Comparison of ENCODE assay signal across 1 cellular context in the genomic region with DNA sequence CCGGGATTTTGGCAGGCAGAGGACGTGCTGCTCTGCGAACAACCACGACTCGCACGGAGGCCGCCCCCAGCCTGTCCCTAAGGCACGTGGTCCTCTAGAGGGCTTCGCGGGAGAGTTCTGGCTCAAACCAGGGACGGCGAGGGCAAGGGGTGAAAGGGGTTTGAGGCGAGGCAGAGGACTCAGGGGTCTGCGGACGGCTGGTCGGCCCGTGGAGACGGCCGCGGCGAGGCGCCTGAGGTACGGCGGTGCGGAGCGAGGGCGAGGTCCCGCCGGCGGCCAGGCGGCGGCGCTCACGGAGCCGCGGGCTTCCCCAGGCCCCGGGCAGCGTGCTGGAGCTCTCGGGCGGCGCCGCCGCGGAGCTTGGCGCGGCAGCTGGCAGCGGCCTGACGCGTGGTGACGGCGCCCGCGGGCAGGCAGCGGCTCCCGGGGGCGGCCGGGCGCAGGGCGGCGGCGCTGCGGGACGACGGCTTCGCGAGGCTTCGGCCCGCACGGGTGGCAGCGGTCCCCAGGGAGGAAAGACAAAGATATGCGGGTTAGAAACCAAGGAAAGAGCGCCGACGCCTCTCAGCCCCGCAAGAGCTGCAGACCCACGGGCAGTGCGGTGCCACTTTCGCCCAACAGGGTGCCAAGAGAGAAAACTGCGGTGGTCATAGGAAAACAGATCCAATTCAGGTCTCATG.
A peak's percentile ranks its signal among the peaks of the same experiment; 100 is the strongest.
TF ChIP-seq lines count a peak whose summit lies in the region.

No MANE protein-coding gene starts in this region.

TF ChIP-seq in K562, 482 proteins besides CTCF, POLR2A, EP300 and RAD21 (continued from another document):
- TF ChIP-seq, protein P1, sequence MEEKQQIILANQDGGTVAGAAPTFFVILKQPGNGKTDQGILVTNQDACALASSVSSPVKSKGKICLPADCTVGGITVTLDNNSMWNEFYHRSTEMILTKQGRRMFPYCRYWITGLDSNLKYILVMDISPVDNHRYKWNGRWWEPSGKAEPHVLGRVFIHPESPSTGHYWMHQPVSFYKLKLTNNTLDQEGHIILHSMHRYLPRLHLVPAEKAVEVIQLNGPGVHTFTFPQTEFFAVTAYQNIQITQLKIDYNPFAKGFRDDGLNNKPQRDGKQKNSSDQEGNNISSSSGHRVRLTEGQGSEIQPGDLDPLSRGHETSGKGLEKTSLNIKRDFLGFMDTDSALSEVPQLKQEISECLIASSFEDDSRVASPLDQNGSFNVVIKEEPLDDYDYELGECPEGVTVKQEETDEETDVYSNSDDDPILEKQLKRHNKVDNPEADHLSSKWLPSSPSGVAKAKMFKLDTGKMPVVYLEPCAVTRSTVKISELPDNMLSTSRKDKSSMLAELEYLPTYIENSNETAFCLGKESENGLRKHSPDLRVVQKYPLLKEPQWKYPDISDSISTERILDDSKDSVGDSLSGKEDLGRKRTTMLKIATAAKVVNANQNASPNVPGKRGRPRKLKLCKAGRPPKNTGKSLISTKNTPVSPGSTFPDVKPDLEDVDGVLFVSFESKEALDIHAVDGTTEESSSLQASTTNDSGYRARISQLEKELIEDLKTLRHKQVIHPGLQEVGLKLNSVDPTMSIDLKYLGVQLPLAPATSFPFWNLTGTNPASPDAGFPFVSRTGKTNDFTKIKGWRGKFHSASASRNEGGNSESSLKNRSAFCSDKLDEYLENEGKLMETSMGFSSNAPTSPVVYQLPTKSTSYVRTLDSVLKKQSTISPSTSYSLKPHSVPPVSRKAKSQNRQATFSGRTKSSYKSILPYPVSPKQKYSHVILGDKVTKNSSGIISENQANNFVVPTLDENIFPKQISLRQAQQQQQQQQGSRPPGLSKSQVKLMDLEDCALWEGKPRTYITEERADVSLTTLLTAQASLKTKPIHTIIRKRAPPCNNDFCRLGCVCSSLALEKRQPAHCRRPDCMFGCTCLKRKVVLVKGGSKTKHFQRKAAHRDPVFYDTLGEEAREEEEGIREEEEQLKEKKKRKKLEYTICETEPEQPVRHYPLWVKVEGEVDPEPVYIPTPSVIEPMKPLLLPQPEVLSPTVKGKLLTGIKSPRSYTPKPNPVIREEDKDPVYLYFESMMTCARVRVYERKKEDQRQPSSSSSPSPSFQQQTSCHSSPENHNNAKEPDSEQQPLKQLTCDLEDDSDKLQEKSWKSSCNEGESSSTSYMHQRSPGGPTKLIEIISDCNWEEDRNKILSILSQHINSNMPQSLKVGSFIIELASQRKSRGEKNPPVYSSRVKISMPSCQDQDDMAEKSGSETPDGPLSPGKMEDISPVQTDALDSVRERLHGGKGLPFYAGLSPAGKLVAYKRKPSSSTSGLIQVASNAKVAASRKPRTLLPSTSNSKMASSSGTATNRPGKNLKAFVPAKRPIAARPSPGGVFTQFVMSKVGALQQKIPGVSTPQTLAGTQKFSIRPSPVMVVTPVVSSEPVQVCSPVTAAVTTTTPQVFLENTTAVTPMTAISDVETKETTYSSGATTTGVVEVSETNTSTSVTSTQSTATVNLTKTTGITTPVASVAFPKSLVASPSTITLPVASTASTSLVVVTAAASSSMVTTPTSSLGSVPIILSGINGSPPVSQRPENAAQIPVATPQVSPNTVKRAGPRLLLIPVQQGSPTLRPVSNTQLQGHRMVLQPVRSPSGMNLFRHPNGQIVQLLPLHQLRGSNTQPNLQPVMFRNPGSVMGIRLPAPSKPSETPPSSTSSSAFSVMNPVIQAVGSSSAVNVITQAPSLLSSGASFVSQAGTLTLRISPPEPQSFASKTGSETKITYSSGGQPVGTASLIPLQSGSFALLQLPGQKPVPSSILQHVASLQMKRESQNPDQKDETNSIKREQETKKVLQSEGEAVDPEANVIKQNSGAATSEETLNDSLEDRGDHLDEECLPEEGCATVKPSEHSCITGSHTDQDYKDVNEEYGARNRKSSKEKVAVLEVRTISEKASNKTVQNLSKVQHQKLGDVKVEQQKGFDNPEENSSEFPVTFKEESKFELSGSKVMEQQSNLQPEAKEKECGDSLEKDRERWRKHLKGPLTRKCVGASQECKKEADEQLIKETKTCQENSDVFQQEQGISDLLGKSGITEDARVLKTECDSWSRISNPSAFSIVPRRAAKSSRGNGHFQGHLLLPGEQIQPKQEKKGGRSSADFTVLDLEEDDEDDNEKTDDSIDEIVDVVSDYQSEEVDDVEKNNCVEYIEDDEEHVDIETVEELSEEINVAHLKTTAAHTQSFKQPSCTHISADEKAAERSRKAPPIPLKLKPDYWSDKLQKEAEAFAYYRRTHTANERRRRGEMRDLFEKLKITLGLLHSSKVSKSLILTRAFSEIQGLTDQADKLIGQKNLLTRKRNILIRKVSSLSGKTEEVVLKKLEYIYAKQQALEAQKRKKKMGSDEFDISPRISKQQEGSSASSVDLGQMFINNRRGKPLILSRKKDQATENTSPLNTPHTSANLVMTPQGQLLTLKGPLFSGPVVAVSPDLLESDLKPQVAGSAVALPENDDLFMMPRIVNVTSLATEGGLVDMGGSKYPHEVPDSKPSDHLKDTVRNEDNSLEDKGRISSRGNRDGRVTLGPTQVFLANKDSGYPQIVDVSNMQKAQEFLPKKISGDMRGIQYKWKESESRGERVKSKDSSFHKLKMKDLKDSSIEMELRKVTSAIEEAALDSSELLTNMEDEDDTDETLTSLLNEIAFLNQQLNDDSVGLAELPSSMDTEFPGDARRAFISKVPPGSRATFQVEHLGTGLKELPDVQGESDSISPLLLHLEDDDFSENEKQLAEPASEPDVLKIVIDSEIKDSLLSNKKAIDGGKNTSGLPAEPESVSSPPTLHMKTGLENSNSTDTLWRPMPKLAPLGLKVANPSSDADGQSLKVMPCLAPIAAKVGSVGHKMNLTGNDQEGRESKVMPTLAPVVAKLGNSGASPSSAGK (IDR thresholded peaks at IDR 0.05): peak; percentile 73
- TF ChIP-seq ZBTB7A (IDR thresholded peaks at IDR 0.05; ENCODE audit: borderline replicate concordance, control insufficient read depth, low read depth, low read length): peak; percentile 20; the same call in 1 of the 2 replicates
- TF ChIP-seq ARID3B (CRISPR knock-in tag; IDR thresholded peaks at IDR 0.05; ENCODE audit: borderline replicate concordance): 0 out of 2 replicates have a peak, but pooled peaks have one; percentile 47
- TF ChIP-seq RBBP5 (IDR thresholded peaks at IDR 0.05; ENCODE audit: borderline replicate concordance, insufficient read depth, low read length, poor library complexity, severe bottlenecking): peak; percentile 67
- TF ChIP-seq MAZ (CRISPR knock-in tag; conservative IDR thresholded peaks at IDR 0.05 in 1 of 2, IDR thresholded peaks at IDR 0.05 in 1 of 2): 0 out of 4 replicates have a peak, but pooled peaks of 1 of the 2 experiments have one; percentile 47
- no peak for TF ChIP-seq PTRF (tag; IDR thresholded peaks at IDR 0.05)
- TF ChIP-seq HNRNPL (IDR thresholded peaks at IDR 0.05; ENCODE audit: low read depth, low read length): peak; percentile 45; the same call in 1 of the 2 replicates
- TF ChIP-seq, protein P2, sequence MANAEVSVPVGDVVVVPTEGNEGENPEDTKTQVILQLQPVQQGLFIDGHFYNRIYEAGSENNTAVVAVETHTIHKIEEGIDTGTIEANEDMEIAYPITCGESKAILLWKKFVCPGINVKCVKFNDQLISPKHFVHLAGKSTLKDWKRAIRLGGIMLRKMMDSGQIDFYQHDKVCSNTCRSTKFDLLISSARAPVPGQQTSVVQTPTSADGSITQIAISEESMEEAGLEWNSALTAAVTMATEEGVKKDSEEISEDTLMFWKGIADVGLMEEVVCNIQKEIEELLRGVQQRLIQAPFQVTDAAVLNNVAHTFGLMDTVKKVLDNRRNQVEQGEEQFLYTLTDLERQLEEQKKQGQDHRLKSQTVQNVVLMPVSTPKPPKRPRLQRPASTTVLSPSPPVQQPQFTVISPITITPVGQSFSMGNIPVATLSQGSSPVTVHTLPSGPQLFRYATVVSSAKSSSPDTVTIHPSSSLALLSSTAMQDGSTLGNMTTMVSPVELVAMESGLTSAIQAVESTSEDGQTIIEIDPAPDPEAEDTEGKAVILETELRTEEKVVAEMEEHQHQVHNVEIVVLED (CRISPR knock-in tag; IDR thresholded peaks at IDR 0.05): 0 out of 2 replicates have a peak, but pooled peaks have one; percentile 17
- no peak for TF ChIP-seq BRF2 (IDR thresholded peaks at IDR 0.05; ENCODE audit: borderline replicate concordance, insufficient read depth, insufficient read length)
- TF ChIP-seq SOX6 (IDR thresholded peaks at IDR 0.05): 0 out of 2 replicates have a peak, but pooled peaks have one; percentile 19
- TF ChIP-seq RAD51 (IDR thresholded peaks at IDR 0.05; ENCODE audit: borderline replicate concordance, low read depth): no peak
- TF ChIP-seq, protein P3, sequence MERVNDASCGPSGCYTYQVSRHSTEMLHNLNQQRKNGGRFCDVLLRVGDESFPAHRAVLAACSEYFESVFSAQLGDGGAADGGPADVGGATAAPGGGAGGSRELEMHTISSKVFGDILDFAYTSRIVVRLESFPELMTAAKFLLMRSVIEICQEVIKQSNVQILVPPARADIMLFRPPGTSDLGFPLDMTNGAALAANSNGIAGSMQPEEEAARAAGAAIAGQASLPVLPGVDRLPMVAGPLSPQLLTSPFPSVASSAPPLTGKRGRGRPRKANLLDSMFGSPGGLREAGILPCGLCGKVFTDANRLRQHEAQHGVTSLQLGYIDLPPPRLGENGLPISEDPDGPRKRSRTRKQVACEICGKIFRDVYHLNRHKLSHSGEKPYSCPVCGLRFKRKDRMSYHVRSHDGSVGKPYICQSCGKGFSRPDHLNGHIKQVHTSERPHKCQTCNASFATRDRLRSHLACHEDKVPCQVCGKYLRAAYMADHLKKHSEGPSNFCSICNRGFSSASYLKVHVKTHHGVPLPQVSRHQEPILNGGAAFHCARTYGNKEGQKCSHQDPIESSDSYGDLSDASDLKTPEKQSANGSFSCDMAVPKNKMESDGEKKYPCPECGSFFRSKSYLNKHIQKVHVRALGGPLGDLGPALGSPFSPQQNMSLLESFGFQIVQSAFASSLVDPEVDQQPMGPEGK (CRISPR knock-in tag; IDR thresholded peaks at IDR 0.05; ENCODE audit: borderline replicate concordance): no peak
- no peak for TF ChIP-seq EGR1 (conservative IDR thresholded peaks at IDR 0.05)
- TF ChIP-seq POLR2G (IDR thresholded peaks at IDR 0.05; ENCODE audit: low read depth, low read length): peak; percentile 77
- TF ChIP-seq ZNF354B (CRISPR knock-in tag; IDR thresholded peaks at IDR 0.05): no peak
- 0 out of 2 replicates have a peak, but pooled peaks have one; percentile 21 for TF ChIP-seq KLF13 (tag; IDR thresholded peaks at IDR 0.05; ENCODE audit: borderline replicate concordance, low read depth)
- TF ChIP-seq CHD2 (IDR thresholded peaks at IDR 0.05; ENCODE audit: low read depth, low read length): no peak
- no peak for TF ChIP-seq SMAD2 (IDR thresholded peaks at IDR 0.05; ENCODE audit: low read depth, low read length)
- no peak for TF ChIP-seq NFXL1 (CRISPR knock-in tag; IDR thresholded peaks at IDR 0.05)
- no peak for TF ChIP-seq U2AF2 (optimal IDR thresholded peaks at IDR 0.05; ENCODE audit: low read depth, low read length)
TF ChIP-seq in K562: peak in this region for 50.
